1 cellular context compared by ENCODE assay signal in genomic region chr3:197305854-197306253, GRCh38.
A peak's percentile ranks its signal among the peaks of the same experiment; 100 is the strongest.
TF ChIP-seq lines count a peak whose summit lies in the region.

No MANE protein-coding gene starts in this region.

TF ChIP-seq in GM12878, 131 proteins besides CTCF, POLR2A, EP300 and RAD21 (continued from another document and continues in another):
- TF ChIP-seq ELK1 (IDR thresholded peaks at IDR 0.05; ENCODE audit: low read depth, low read length) = no peak
- no peak for TF ChIP-seq ZBTB11 (CRISPR knock-in tag; IDR thresholded peaks at IDR 0.05)
- TF ChIP-seq RCOR1 (conservative IDR thresholded peaks at IDR 0.05; ENCODE audit: low read depth, low read length) = 0 out of 2 replicates have a peak, but pooled peaks have one; percentile 30
- TF ChIP-seq BCL3 (IDR thresholded peaks at IDR 0.05; ENCODE audit: borderline replicate concordance, insufficient read depth, low read depth, low read length, poor library complexity, severe bottlenecking) = no peak
- peak; percentile 68 for TF ChIP-seq CREB1 (IDR thresholded peaks at IDR 0.05; ENCODE audit: low read depth)
- TF ChIP-seq SPI1 (IDR thresholded peaks at IDR 0.05; ENCODE audit: borderline replicate concordance, insufficient read depth, low read depth, low read length) = no peak
- TF ChIP-seq NKRF (conservative IDR thresholded peaks at IDR 0.05) = no peak
- TF ChIP-seq KDM1A (IDR thresholded peaks at IDR 0.05; ENCODE audit: borderline replicate concordance) = no peak
- no peak for TF ChIP-seq BCLAF1 (IDR thresholded peaks at IDR 0.05)
- TF ChIP-seq TBL1XR1 (IDR thresholded peaks at IDR 0.05; ENCODE audit: low read depth, low read length) = 0 out of 2 replicates have a peak, but pooled peaks have one; percentile 47
- TF ChIP-seq RELB (IDR thresholded peaks at IDR 0.05; ENCODE audit: low read depth) = peak; percentile 71; the same call in 1 of the 2 replicates
- no peak for TF ChIP-seq E2F8 (IDR thresholded peaks at IDR 0.05; ENCODE audit: low read depth, partially characterized antibody)
- TF ChIP-seq SRF (IDR thresholded peaks at IDR 0.05; ENCODE audit: low read depth in 2 of 2, low read length in 2 of 2) = peak in 1 of 2 experiments; percentile 62; a peak in 1 of 4 replicates
- TF ChIP-seq PAX5 (IDR thresholded peaks at IDR 0.05; ENCODE audit: borderline replicate concordance, low read depth, low read length) = peak; percentile 67; the same call in 1 of the 2 replicates
- peak; percentile 48; the same call in 1 of the 2 replicates for TF ChIP-seq TCF7 (IDR thresholded peaks at IDR 0.05; ENCODE audit: borderline replicate concordance)
- no peak for TF ChIP-seq ZBTB4 (CRISPR knock-in tag; IDR thresholded peaks at IDR 0.05)
- TF ChIP-seq PML (IDR thresholded peaks at IDR 0.05; ENCODE audit: low read length) = no peak
- peak; percentile 99 for TF ChIP-seq POU2F2 (IDR thresholded peaks at IDR 0.05; ENCODE audit: borderline replicate concordance, low read depth, low read length)
- TF ChIP-seq NFIC (IDR thresholded peaks at IDR 0.05; ENCODE audit: low read depth, low read length) = peak; percentile 80
- TF ChIP-seq YY1 (IDR thresholded peaks at IDR 0.05; ENCODE audit: low read depth, low read length) = no peak
- TF ChIP-seq IKZF1 (conservative IDR thresholded peaks at IDR 0.05) = peak; percentile 83
- TF ChIP-seq EED (IDR thresholded peaks at IDR 0.05; ENCODE audit: low read depth) = peak; percentile 57; the same call in 1 of the 2 replicates
- TF ChIP-seq CBX3 (IDR thresholded peaks at IDR 0.05; ENCODE audit: borderline replicate concordance, low read depth) = no peak
- TF ChIP-seq PBX3 (IDR thresholded peaks at IDR 0.05; ENCODE audit: insufficient replicate concordance, low read depth, low read length) = no peak
- peak; percentile 82 for TF ChIP-seq MLLT1 (IDR thresholded peaks at IDR 0.05)
- no peak for TF ChIP-seq ZNF622 (IDR thresholded peaks at IDR 0.05)
- peak; percentile 54 for TF ChIP-seq SP1 (IDR thresholded peaks at IDR 0.05; ENCODE audit: low read depth, low read length)
- TF ChIP-seq JUNB (IDR thresholded peaks at IDR 0.05) = peak; percentile 34; the same call in 1 of the 2 replicates
- no peak for TF ChIP-seq CHD1 (IDR thresholded peaks at IDR 0.05; ENCODE audit: low read depth, low read length)
- peak; percentile 98 for TF ChIP-seq RUNX3 (IDR thresholded peaks at IDR 0.05; ENCODE audit: low read length)
- no peak for TF ChIP-seq SMAD5 (IDR thresholded peaks at IDR 0.05; ENCODE audit: low read depth)
